Comparison of ENCODE assay signal across 1 cellular context in the genomic region with DNA sequence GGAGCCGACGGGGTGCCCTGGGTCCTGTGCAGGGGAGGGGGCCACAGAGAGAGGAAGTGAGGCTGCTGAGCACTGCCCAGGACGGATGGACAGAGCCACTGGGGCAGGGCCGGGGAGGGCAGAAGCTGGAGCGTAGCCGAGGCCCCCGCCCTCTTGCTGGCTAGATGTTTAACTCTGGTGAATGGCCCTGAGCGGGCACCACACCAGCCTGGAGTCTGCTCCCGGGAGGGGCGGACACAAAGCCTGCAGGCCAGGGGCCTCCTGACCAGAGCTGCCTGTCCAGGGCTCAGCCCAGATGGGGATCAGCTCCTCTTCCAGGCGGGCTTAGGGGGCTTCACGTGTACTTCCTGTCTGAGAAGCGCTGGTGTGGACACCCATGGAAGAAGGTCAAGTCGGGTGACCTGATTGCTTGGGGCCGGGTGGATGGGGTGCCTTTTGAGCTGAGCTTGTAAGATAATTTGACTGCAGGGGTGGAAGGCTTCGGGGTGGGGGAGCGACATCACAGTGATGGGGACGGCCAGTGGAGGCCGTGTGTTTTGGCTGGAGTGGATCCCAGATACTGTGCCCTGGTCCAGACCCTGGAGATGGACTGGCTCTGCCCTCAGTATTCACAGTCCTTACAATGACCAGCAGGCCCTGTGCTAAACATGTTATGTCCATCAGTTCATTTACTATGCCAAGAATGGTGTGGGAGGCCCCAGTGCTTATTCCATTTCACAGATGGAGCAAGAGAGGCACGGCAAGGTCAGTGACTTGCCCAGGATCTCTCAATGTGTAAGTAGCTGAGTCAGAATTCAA.
A peak's percentile ranks its signal among the peaks of the same experiment; 100 is the strongest.
TF ChIP-seq lines count a peak whose summit lies in the region.

No MANE protein-coding gene starts in this region.

TF ChIP-seq in K562, 482 proteins besides CTCF, POLR2A, EP300 and RAD21:
- TF ChIP-seq, protein P1, sequence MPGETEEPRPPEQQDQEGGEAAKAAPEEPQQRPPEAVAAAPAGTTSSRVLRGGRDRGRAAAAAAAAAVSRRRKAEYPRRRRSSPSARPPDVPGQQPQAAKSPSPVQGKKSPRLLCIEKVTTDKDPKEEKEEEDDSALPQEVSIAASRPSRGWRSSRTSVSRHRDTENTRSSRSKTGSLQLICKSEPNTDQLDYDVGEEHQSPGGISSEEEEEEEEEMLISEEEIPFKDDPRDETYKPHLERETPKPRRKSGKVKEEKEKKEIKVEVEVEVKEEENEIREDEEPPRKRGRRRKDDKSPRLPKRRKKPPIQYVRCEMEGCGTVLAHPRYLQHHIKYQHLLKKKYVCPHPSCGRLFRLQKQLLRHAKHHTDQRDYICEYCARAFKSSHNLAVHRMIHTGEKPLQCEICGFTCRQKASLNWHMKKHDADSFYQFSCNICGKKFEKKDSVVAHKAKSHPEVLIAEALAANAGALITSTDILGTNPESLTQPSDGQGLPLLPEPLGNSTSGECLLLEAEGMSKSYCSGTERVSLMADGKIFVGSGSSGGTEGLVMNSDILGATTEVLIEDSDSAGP (CRISPR knock-in tag; IDR thresholded peaks at IDR 0.05): no peak
- TF ChIP-seq ZBTB1 (CRISPR knock-in tag; IDR thresholded peaks at IDR 0.05; ENCODE audit: borderline replicate concordance, low read depth) (no peak), ESRRA (IDR thresholded peaks at IDR 0.05; ENCODE audit: borderline replicate concordance, low read depth) (peak; percentile 64; the same call in 1 of the 2 replicates), SPI1 (IDR thresholded peaks at IDR 0.05; ENCODE audit: borderline replicate concordance, low read depth, low read length) (no peak), NFIX (CRISPR knock-in tag; IDR thresholded peaks at IDR 0.05; ENCODE audit: low read depth) (no peak), HMG20A (CRISPR knock-in tag; conservative IDR thresholded peaks at IDR 0.05) (no peak), FOXM1 (IDR thresholded peaks at IDR 0.05; ENCODE audit: low read depth) (no peak), FOXM1 (CRISPR knock-in tag; IDR thresholded peaks at IDR 0.05; ENCODE audit: low read depth) (no peak), CHD4 (IDR thresholded peaks at IDR 0.05; ENCODE audit: insufficient read depth, insufficient replicate concordance, low read depth, low read length, poor library complexity, severe bottlenecking) (peak; percentile 13), ZNF639 (CRISPR knock-in tag; conservative IDR thresholded peaks at IDR 0.05 in 1 of 2, IDR thresholded peaks at IDR 0.05 in 1 of 2) (no peak), EWSR1 (IDR thresholded peaks at IDR 0.05; ENCODE audit: borderline replicate concordance, low read depth, partially characterized antibody) (no peak)
